In the genomic region with DNA sequence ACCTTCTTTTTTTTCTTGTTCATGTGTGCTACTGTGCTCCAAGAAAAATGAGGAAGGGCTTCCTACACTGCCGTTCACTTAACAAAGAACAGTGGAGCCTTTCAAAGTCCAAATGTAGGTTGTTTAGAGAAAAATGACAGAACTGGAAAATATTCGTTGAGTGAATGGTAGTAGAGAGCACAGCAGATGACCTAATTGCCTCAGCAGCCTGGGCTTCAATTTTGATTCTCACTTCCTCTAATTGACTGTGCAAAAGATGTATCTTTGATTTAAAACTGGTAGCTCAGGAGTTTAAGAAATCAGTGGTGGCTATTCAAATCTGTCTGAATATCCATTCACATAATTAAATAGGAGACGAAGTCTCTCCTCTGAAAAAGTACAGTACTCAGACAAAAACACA, we compare ENCODE assay signal across 2 cellular contexts.
A peak's percentile ranks its signal among the peaks of the same experiment; 100 is the strongest.
TF ChIP-seq lines count a peak whose summit lies in the region.

No MANE protein-coding gene starts in this region.

TF ChIP-seq in GM12878, 131 proteins besides CTCF, POLR2A, EP300 and RAD21:
- TF ChIP-seq MYB (IDR thresholded peaks at IDR 0.05; ENCODE audit: borderline replicate concordance, low read depth, low read length) (no peak), EED (IDR thresholded peaks at IDR 0.05; ENCODE audit: low read depth) (no peak), SPI1 (IDR thresholded peaks at IDR 0.05; ENCODE audit: borderline replicate concordance, insufficient read depth, low read depth, low read length) (peak; percentile 63), CBFB (IDR thresholded peaks at IDR 0.05; ENCODE audit: low read depth) (no peak), IKZF2 (IDR thresholded peaks at IDR 0.05) (no peak), RB1 (IDR thresholded peaks at IDR 0.05; ENCODE audit: borderline replicate concordance) (no peak), RFX5 (IDR thresholded peaks at IDR 0.05; ENCODE audit: low read depth, low read length) (no peak), SMARCA5 (IDR thresholded peaks at IDR 0.05) (no peak), SREBF2 (IDR thresholded peaks at IDR 0.05; ENCODE audit: low read length) (no peak), CREB1 (IDR thresholded peaks at IDR 0.05; ENCODE audit: low read depth) (no peak), FOXM1 (IDR thresholded peaks at IDR 0.05; ENCODE audit: low read depth, low read length) (no peak), BACH1 (IDR thresholded peaks at IDR 0.05; ENCODE audit: borderline replicate concordance) (no peak), MXI1 (IDR thresholded peaks at IDR 0.05; ENCODE audit: low read depth, low read length) (no peak), ATF7 (IDR thresholded peaks at IDR 0.05; ENCODE audit: low read depth) (peak; percentile 70), BMI1 (IDR thresholded peaks at IDR 0.05; ENCODE audit: borderline replicate concordance) (no peak)
- TF ChIP-seq, protein P1, sequence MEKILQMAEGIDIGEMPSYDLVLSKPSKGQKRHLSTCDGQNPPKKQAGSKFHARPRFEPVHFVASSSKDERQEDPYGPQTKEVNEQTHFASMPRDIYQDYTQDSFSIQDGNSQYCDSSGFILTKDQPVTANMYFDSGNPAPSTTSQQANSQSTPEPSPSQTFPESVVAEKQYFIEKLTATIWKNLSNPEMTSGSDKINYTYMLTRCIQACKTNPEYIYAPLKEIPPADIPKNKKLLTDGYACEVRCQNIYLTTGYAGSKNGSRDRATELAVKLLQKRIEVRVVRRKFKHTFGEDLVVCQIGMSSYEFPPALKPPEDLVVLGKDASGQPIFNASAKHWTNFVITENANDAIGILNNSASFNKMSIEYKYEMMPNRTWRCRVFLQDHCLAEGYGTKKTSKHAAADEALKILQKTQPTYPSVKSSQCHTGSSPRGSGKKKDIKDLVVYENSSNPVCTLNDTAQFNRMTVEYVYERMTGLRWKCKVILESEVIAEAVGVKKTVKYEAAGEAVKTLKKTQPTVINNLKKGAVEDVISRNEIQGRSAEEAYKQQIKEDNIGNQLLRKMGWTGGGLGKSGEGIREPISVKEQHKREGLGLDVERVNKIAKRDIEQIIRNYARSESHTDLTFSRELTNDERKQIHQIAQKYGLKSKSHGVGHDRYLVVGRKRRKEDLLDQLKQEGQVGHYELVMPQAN (conservative IDR thresholded peaks at IDR 0.05), result no peak
- TF ChIP-seq, protein P2, sequence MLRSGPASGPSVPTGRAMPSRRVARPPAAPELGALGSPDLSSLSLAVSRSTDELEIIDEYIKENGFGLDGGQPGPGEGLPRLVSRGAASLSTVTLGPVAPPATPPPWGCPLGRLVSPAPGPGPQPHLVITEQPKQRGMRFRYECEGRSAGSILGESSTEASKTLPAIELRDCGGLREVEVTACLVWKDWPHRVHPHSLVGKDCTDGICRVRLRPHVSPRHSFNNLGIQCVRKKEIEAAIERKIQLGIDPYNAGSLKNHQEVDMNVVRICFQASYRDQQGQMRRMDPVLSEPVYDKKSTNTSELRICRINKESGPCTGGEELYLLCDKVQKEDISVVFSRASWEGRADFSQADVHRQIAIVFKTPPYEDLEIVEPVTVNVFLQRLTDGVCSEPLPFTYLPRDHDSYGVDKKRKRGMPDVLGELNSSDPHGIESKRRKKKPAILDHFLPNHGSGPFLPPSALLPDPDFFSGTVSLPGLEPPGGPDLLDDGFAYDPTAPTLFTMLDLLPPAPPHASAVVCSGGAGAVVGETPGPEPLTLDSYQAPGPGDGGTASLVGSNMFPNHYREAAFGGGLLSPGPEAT (IDR thresholded peaks at IDR 0.05; ENCODE audit: low read depth), result no peak
- TF ChIP-seq, protein P3, sequence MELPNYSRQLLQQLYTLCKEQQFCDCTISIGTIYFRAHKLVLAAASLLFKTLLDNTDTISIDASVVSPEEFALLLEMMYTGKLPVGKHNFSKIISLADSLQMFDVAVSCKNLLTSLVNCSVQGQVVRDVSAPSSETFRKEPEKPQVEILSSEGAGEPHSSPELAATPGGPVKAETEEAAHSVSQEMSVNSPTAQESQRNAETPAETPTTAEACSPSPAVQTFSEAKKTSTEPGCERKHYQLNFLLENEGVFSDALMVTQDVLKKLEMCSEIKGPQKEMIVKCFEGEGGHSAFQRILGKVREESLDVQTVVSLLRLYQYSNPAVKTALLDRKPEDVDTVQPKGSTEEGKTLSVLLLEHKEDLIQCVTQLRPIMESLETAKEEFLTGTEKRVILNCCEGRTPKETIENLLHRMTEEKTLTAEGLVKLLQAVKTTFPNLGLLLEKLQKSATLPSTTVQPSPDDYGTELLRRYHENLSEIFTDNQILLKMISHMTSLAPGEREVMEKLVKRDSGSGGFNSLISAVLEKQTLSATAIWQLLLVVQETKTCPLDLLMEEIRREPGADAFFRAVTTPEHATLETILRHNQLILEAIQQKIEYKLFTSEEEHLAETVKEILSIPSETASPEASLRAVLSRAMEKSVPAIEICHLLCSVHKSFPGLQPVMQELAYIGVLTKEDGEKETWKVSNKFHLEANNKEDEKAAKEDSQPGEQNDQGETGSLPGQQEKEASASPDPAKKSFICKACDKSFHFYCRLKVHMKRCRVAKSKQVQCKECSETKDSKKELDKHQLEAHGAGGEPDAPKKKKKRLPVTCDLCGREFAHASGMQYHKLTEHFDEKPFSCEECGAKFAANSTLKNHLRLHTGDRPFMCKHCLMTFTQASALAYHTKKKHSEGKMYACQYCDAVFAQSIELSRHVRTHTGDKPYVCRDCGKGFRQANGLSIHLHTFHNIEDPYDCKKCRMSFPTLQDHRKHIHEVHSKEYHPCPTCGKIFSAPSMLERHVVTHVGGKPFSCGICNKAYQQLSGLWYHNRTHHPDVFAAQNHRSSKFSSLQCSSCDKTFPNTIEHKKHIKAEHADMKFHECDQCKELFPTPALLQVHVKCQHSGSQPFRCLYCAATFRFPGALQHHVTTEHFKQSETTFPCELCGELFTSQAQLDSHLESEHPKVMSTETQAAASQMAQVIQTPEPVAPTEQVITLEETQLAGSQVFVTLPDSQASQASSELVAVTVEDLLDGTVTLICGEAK (IDR thresholded peaks at IDR 0.05; ENCODE audit: borderline replicate concordance), result no peak

TF ChIP-seq in SK-N-SH, 30 proteins besides CTCF, POLR2A, EP300 and RAD21:
- TF ChIP-seq, protein P4, sequence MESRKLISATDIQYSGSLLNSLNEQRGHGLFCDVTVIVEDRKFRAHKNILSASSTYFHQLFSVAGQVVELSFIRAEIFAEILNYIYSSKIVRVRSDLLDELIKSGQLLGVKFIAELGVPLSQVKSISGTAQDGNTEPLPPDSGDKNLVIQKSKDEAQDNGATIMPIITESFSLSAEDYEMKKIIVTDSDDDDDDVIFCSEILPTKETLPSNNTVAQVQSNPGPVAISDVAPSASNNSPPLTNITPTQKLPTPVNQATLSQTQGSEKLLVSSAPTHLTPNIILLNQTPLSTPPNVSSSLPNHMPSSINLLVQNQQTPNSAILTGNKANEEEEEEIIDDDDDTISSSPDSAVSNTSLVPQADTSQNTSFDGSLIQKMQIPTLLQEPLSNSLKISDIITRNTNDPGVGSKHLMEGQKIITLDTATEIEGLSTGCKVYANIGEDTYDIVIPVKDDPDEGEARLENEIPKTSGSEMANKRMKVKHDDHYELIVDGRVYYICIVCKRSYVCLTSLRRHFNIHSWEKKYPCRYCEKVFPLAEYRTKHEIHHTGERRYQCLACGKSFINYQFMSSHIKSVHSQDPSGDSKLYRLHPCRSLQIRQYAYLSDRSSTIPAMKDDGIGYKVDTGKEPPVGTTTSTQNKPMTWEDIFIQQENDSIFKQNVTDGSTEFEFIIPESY (IDR thresholded peaks at IDR 0.05; ENCODE audit: borderline replicate concordance, low read depth), result no peak
- TF ChIP-seq, protein P5, sequence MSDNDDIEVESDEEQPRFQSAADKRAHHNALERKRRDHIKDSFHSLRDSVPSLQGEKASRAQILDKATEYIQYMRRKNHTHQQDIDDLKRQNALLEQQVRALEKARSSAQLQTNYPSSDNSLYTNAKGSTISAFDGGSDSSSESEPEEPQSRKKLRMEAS (IDR thresholded peaks at IDR 0.05; ENCODE audit: low read depth), result no peak
- no peak for TF ChIP-seq FOSL2 (IDR thresholded peaks at IDR 0.05; ENCODE audit: borderline replicate concordance, low read depth)
- TF ChIP-seq CHD2 (IDR thresholded peaks at IDR 0.05; ENCODE audit: low read length, partially characterized antibody), result no peak
- TF ChIP-seq RXRA (IDR thresholded peaks at IDR 0.05; ENCODE audit: borderline replicate concordance, low read depth), result no peak
- TF ChIP-seq RCOR1 (IDR thresholded peaks at IDR 0.05; ENCODE audit: low read length), result no peak
- TF ChIP-seq, protein P6, sequence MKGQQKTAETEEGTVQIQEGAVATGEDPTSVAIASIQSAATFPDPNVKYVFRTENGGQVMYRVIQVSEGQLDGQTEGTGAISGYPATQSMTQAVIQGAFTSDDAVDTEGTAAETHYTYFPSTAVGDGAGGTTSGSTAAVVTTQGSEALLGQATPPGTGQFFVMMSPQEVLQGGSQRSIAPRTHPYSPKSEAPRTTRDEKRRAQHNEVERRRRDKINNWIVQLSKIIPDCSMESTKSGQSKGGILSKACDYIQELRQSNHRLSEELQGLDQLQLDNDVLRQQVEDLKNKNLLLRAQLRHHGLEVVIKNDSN (IDR thresholded peaks at IDR 0.05; ENCODE audit: borderline replicate concordance, low read depth), result no peak
- TF ChIP-seq, protein P7, sequence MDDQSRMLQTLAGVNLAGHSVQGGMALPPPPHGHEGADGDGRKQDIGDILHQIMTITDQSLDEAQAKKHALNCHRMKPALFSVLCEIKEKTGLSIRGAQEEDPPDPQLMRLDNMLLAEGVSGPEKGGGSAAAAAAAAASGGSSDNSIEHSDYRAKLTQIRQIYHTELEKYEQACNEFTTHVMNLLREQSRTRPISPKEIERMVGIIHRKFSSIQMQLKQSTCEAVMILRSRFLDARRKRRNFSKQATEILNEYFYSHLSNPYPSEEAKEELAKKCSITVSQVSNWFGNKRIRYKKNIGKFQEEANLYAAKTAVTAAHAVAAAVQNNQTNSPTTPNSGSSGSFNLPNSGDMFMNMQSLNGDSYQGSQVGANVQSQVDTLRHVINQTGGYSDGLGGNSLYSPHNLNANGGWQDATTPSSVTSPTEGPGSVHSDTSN (IDR thresholded peaks at IDR 0.05), result no peak
- TF ChIP-seq TEAD4 (IDR thresholded peaks at IDR 0.05; ENCODE audit: borderline replicate concordance, insufficient read depth), result no peak
TF ChIP-seq in SK-N-SH: peak in this region for 0.
